In the genomic region with DNA sequence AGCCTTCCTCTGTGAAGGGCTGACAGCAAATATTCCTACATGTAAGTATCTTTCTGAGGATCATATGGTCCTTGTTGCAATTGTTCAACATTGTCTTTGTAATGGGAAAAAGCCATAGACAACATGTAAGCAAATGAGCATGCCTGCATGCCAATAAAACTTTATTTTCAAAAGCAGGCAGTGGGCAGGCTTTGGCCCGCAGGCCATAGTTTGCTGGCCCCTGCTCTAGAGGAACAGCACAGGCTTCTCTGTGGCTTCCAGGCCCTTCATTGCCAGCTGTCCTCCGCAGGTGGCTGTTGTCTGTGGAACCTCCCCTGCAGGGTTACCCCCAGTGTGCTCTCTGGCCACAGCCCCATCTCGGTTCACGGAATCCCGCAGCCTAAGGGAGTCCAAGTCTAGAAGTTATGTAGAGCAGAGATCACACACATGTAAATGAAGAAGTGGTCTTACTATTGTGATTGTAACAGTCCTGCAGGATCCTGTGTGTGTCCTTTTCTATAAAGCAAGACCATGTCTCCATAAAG, we compare ENCODE assay signal across 29 cellular contexts. TPM values are rescaled to one million over a fixed set of nuclear protein-coding genes. Genes with fewer than 3 reads are reported as not detected.
"Had no signal": no experiment of that assay in that cellular context is flagged by ENCODE, and none has a peak within 500 bp of the region (broad histone marks: within the 10 kb centered on the region; RNA-seq: fewer than 3 reads in every experiment).

No MANE protein-coding gene starts in this region.

- H3K27ac ChIP-seq: left lung, pancreas, prostate gland, sigmoid colon, stomach, thoracic aorta, tibial nerve, uterus had no signal

- H3K4me1 ChIP-seq: left lung, pancreas, prostate gland, stomach, tibial nerve, uterus had no signal

- DNase-seq: hypothalamus; immature natural killer cell; kidney; left colon; left lung; mesendoderm; midbrain; mucosa of descending colon; naive thymus-derived CD4-positive, alpha-beta T cell; nucleus accumbens; pancreas; retina; right cardiac atrium; sigmoid colon; small intestine; stimulated activated CD4-positive, alpha-beta T cell treated with anti-CD3 and anti-CD28 coated beads, Interleukin-2, amount 100 ng/mL, for 24 hours; stimulated activated CD4-positive, alpha-beta T cell treated with anti-CD3 and anti-CD28 coated beads, Interleukin-4, amount 100 ng/mL, for 1 hour; stimulated activated naive B cell treated with anti-CD40 and anti-IgM and Interleukin-4, amounts not matched to agents 10 μg/mL and 1 μg/mL and 100 μg/mL, for 72 hours; stimulated activated naive CD8-positive, alpha-beta T cell treated with anti-CD3 and anti-CD28 coated beads, Interleukin-15, Interleukin-2, amounts not matched to agents 100 U/mL and 50 U/mL, for 24 hours; stomach; uterus had no signal

- H3K27me3 ChIP-seq: left lung, pancreas, sigmoid colon, tibial nerve, uterus had no signal

- H3K4me3 ChIP-seq: left lung, lung, mucosa of descending colon, pancreas, prostate gland, sigmoid colon, stomach, thoracic aorta, tibial nerve, uterus had no signal

- H3K36me3 ChIP-seq: left lung, pancreas, prostate gland, sigmoid colon, stomach, thoracic aorta, tibial nerve, uterus had no signal

- H3K9me3 ChIP-seq: left lung, mucosa of descending colon, pancreas, prostate gland, sigmoid colon, stomach, thoracic aorta, tibial nerve, uterus had no signal

RNA-seq across cellular contexts. Expression of a gene that starts 9.8 kb away (rescaled TPM):
- total RNA-seq: kidney; left lung; lung; myocyte; naive thymus-derived CD4-positive, alpha-beta T cell; natural killer cell treated with Interleukin-12 subunit alpha and Interleukin-12 subunit beta and Interleukin-15 and Interleukin-18, amount 100 ng/mL, for 72 hours; osteoblast; pancreas; right cardiac atrium; sigmoid colon; thoracic aorta; tibial nerve; ureter had no signal

RNA-seq across cellular contexts. Expression of a gene that starts 23.9 kb away (rescaled TPM):
- total RNA-seq: kidney; left colon; left lung; lung; mucosa of descending colon; myocyte; naive thymus-derived CD4-positive, alpha-beta T cell; natural killer cell treated with Interleukin-12 subunit alpha and Interleukin-12 subunit beta and Interleukin-15 and Interleukin-18, amount 100 ng/mL, for 72 hours; osteoblast; pancreas; right cardiac atrium; sigmoid colon; stomach; thoracic aorta; tibial nerve; ureter; uterus had no signal
